ENCODE assay signal across 22 cellular contexts in the genomic region with DNA sequence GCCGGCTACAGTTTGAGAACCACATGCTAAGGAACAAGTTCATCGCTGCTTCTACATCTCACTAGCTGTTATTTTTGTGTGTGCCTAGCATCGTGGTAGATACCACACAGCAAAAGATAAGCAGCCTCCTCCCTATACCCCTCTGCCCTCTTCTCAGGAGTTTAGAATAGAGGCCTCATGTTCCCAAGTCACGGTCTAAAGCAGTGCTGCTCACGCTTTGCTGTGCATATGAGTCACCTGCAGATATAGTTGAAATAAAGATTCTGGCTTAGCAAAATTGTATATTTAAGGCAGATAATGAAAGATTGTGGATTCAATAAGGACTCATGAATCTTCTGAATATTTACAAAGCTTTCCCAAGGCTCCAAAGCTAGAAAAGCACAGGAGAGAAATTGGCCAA.
"Had no signal": no experiment of that assay in that cellular context is flagged by ENCODE, and none has a peak within 500 bp of the region (broad histone marks: within the 10 kb centered on the region; RNA-seq: fewer than 3 reads in every experiment).

No MANE protein-coding gene starts in this region.

- H3K27me3 ChIP-seq: colonic mucosa, esophagus squamous epithelium, gastrocnemius medialis, heart right ventricle, left lung had no signal

- H3K4me3 ChIP-seq: colonic mucosa, esophagus squamous epithelium, gastrocnemius medialis, heart right ventricle, left lung, lower lobe of right lung had no signal

- ATAC-seq: effector memory CD8-positive, alpha-beta T cell; esophagus mucosa; gastrocnemius medialis; heart right ventricle; left cardiac atrium; left lung; left ventricle myocardium superior; lower lobe of right lung; naive thymus-derived CD4-positive, alpha-beta T cell; natural killer cell had no signal

- DNase-seq: colonic mucosa; cortex of kidney; effector CD8-positive, alpha-beta T cell; effector memory CD8-positive, alpha-beta T cell; endodermal cell; erythroblast; esophagus squamous epithelium; foreskin melanocyte; gastrocnemius medialis; glutamatergic neuron; head of caudate nucleus; heart right ventricle; hippocampal formation; left cardiac atrium; left lung; left ventricle myocardium superior; lower lobe of right lung; mesenchymal stem cell; naive thymus-derived CD4-positive, alpha-beta T cell; natural killer cell had no signal

- H3K36me3 ChIP-seq: colonic mucosa, esophagus squamous epithelium, gastrocnemius medialis, heart right ventricle, left lung, lower lobe of right lung had no signal

- H3K9me3 ChIP-seq: colonic mucosa, esophagus squamous epithelium, gastrocnemius medialis, heart right ventricle, left lung, lower lobe of right lung had no signal

- H3K27ac ChIP-seq: colonic mucosa, epithelial cell of prostate, esophagus squamous epithelium, gastrocnemius medialis, heart right ventricle, left lung, lower lobe of right lung had no signal
